Comparison of ENCODE assay signal across 29 cellular contexts in genomic region chr12:94338395-94338794, GRCh38.
"Had no signal": no experiment of that assay in that cellular context is flagged by ENCODE, and none has a peak within 500 bp of the region (broad histone marks: within the 10 kb centered on the region; RNA-seq: fewer than 3 reads in every experiment).

No MANE protein-coding gene starts in this region.

- H3K36me3 ChIP-seq: stomach, suprapubic skin, thoracic aorta, thyroid gland, tibial artery, tibial nerve, transverse colon, upper lobe of left lung, upper lobe of right lung, uterus, vagina had no signal

- H3K27ac Mint-ChIP-seq: stimulated activated effector memory CD8-positive, alpha-beta T cell treated with anti-CD3 and anti-CD28 coated beads, Interleukin-12 subunit alpha, Interleukin-12 subunit beta, amount 100 ng/mL, for 72 hours; stimulated activated memory B cell treated with anti-CD40 and anti-IgM and Interleukin-4, amounts not matched to agents 10 μg/mL and 1 μg/mL and 100 μg/mL, for 72 hours; stimulated activated naive B cell treated with anti-CD40 and anti-IgM and Interleukin-4, amounts not matched to agents 10 μg/mL and 1 μg/mL and 100 μg/mL, for 72 hours; stimulated activated naive CD8-positive, alpha-beta T cell treated with anti-CD3 and anti-CD28 coated beads, Interleukin-15, amount 100 ng/mL, for 72 hours; stimulated activated naive CD8-positive, alpha-beta T cell treated with anti-CD3 and anti-CD28 coated beads, Interleukin-15, Interleukin-2, amounts not matched to agents 100 ng/mL and 50 ng/mL, for 24 hours; type B pancreatic cell had no signal

- H3K4me3 ChIP-seq: stomach, suprapubic skin, testis, thoracic aorta, thyroid gland, tibial artery, tibial nerve, transverse colon, upper lobe of left lung, upper lobe of right lung, uterus, vagina had no signal

- H3K4me1 ChIP-seq: stomach, suprapubic skin, testis, thyroid gland, tibial artery, tibial nerve, upper lobe of right lung, uterus, vagina had no signal

- H3K27me3 ChIP-seq: stomach, suprapubic skin, testis, thyroid gland, tibial artery, tibial nerve, transverse colon, upper lobe of left lung, upper lobe of right lung, uterus, vagina had no signal

- H3K9me3 Mint-ChIP-seq: stimulated activated effector memory CD8-positive, alpha-beta T cell treated with anti-CD3 and anti-CD28 coated beads, Interleukin-12 subunit alpha, Interleukin-12 subunit beta, amount 100 ng/mL, for 72 hours; stimulated activated memory B cell treated with anti-CD40 and anti-IgM and Interleukin-4, amounts not matched to agents 10 μg/mL and 1 μg/mL and 100 μg/mL, for 72 hours; stimulated activated naive B cell treated with anti-CD40 and anti-IgM and Interleukin-4, amounts not matched to agents 10 μg/mL and 1 μg/mL and 100 μg/mL, for 72 hours; stimulated activated naive CD8-positive, alpha-beta T cell treated with anti-CD3 and anti-CD28 coated beads, Interleukin-15, amount 100 ng/mL, for 72 hours; stimulated activated naive CD8-positive, alpha-beta T cell treated with anti-CD3 and anti-CD28 coated beads, Interleukin-15, Interleukin-2, amounts not matched to agents 100 ng/mL and 50 ng/mL, for 24 hours; type B pancreatic cell had no signal

- DNase-seq: stimulated activated CD4-positive, alpha-beta T cell treated with anti-CD3 and anti-CD28 coated beads, Interleukin-2, amount 100 ng/mL, for 48 hours; stimulated activated CD4-positive, alpha-beta T cell treated with anti-CD3 and anti-CD28 coated beads, Interleukin-4, amount 100 ng/mL, for 1 hour; stimulated activated CD4-positive, alpha-beta T cell treated with anti-CD3 and anti-CD28 coated beads, Interleukin-4, amount 100 ng/mL, for 24 hours; stimulated activated CD4-positive, alpha-beta T cell treated with anti-CD3 and anti-CD28 coated beads, Interleukin-4, amount 100 ng/mL, for 4 hours; stimulated activated CD8-positive, alpha-beta memory T cell treated with anti-CD3 and anti-CD28 coated beads, Interleukin-4, amount 100 ng/mL, for 48 hours; stimulated activated naive B cell treated with anti-CD40 and anti-IgM and Interleukin-4, amounts not matched to agents 10 μg/mL and 1 μg/mL and 100 μg/mL, for 72 hours; stimulated activated naive CD4-positive, alpha-beta T cell; stimulated activated naive CD4-positive, alpha-beta T cell treated with Interleukin-2 at 50 U/mL for 16 hours; stimulated activated naive CD8-positive, alpha-beta T cell treated with anti-CD3 and anti-CD28 coated beads, Interleukin-15, amount 100 ng/mL, for 72 hours; stimulated activated naive CD8-positive, alpha-beta T cell treated with anti-CD3 and anti-CD28 coated beads, Interleukin-15, Interleukin-2, amounts not matched to agents 100 U/mL and 50 U/mL, for 24 hours; stomach; substantia nigra; testis; thyroid gland; tibial artery; transverse colon; trophoblast cell; upper lobe of left lung; upper lobe of right lung; uterus had no signal

- H3K9me3 ChIP-seq: stomach, suprapubic skin, testis, thoracic aorta, thyroid gland, tibial artery, tibial nerve, transverse colon, upper lobe of left lung, upper lobe of right lung, uterus, vagina had no signal

- H3K4me1 Mint-ChIP-seq: stimulated activated effector memory CD8-positive, alpha-beta T cell treated with anti-CD3 and anti-CD28 coated beads, Interleukin-12 subunit alpha, Interleukin-12 subunit beta, amount 100 ng/mL, for 72 hours; stimulated activated naive CD8-positive, alpha-beta T cell treated with anti-CD3 and anti-CD28 coated beads, Interleukin-15, amount 100 ng/mL, for 72 hours had no signal

- H3K4me3 Mint-ChIP-seq: stimulated activated effector memory CD8-positive, alpha-beta T cell treated with anti-CD3 and anti-CD28 coated beads, Interleukin-12 subunit alpha, Interleukin-12 subunit beta, amount 100 ng/mL, for 72 hours; stimulated activated memory B cell treated with anti-CD40 and anti-IgM and Interleukin-4, amounts not matched to agents 10 μg/mL and 1 μg/mL and 100 μg/mL, for 72 hours; stimulated activated naive B cell treated with anti-CD40 and anti-IgM and Interleukin-4, amounts not matched to agents 10 μg/mL and 1 μg/mL and 100 μg/mL, for 72 hours; stimulated activated naive CD8-positive, alpha-beta T cell treated with anti-CD3 and anti-CD28 coated beads, Interleukin-15, amount 100 ng/mL, for 72 hours; stimulated activated naive CD8-positive, alpha-beta T cell treated with anti-CD3 and anti-CD28 coated beads, Interleukin-15, Interleukin-2, amounts not matched to agents 100 ng/mL and 50 ng/mL, for 24 hours; type B pancreatic cell had no signal

- ATAC-seq: stimulated activated effector memory CD8-positive, alpha-beta T cell treated with anti-CD3 and anti-CD28 coated beads, Interleukin-12 subunit alpha, Interleukin-12 subunit beta, amount 100 ng/mL, for 72 hours; stimulated activated memory B cell treated with anti-CD40 and anti-IgM and Interleukin-4, amounts not matched to agents 10 μg/mL and 1 μg/mL and 100 μg/mL, for 72 hours; stimulated activated naive B cell treated with anti-CD40 and anti-IgM and Interleukin-4, amounts not matched to agents 10 μg/mL and 1 μg/mL and 100 μg/mL, for 72 hours; stimulated activated naive CD8-positive, alpha-beta T cell treated with anti-CD3 and anti-CD28 coated beads, Interleukin-15, amount 100 ng/mL, for 72 hours; stimulated activated naive CD8-positive, alpha-beta T cell treated with anti-CD3 and anti-CD28 coated beads, Interleukin-15, Interleukin-2, amounts not matched to agents 100 U/mL and 50 U/mL, for 24 hours; upper lobe of right lung had no signal

- H3K27ac ChIP-seq: stomach, suprapubic skin, testis, thoracic aorta, thyroid gland, tibial artery, tibial nerve, transverse colon, upper lobe of left lung, upper lobe of right lung, uterus, vagina had no signal

- FAIRE-seq: urothelium cell line had no signal

- H3K27me3 Mint-ChIP-seq: stimulated activated memory B cell treated with anti-CD40 and anti-IgM and Interleukin-4, amounts not matched to agents 10 μg/mL and 1 μg/mL and 100 μg/mL, for 72 hours; stimulated activated naive B cell treated with anti-CD40 and anti-IgM and Interleukin-4, amounts not matched to agents 10 μg/mL and 1 μg/mL and 100 μg/mL, for 72 hours; stimulated activated naive CD8-positive, alpha-beta T cell treated with anti-CD3 and anti-CD28 coated beads, Interleukin-15, amount 100 ng/mL, for 72 hours; stimulated activated naive CD8-positive, alpha-beta T cell treated with anti-CD3 and anti-CD28 coated beads, Interleukin-15, Interleukin-2, amounts not matched to agents 100 ng/mL and 50 ng/mL, for 24 hours; type B pancreatic cell had no signal

- H3K36me3 Mint-ChIP-seq: stimulated activated effector memory CD8-positive, alpha-beta T cell treated with anti-CD3 and anti-CD28 coated beads, Interleukin-12 subunit alpha, Interleukin-12 subunit beta, amount 100 ng/mL, for 72 hours had no signal
